32 cellular contexts compared by ENCODE assay signal in the genomic region with DNA sequence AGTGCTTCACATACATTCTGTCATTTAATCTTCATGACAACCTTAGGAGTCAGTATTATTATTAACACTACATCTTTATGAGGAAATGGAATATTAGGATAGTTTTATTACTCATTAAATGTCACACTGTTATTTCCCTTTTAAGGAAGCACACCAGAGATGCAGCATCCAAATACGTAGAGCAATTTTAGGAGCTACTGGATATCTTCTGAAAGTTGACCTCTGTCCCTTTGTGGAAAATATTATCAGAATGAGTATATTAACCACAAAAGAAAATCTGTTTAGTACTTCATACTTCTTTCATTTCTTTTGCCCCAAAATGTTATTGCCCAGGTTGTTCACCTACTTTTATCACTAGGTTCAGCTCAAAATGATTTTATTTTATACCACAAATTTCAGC.
"Had no signal": no experiment of that assay in that cellular context is flagged by ENCODE, and none has a peak within 500 bp of the region (broad histone marks: within the 10 kb centered on the region; RNA-seq: fewer than 3 reads in every experiment).

No MANE protein-coding gene starts in this region.

- H3K4me1 Mint-ChIP-seq: activated B cell treated with CpG ODN at 0.5 μM for 24 hours had no signal

- H3K27me3 ChIP-seq: adrenal gland, SJCRH30 had no signal

- H3K27ac Mint-ChIP-seq: activated B cell treated with CpG ODN at 0.5 μM for 24 hours; activated CD4-positive, alpha-beta memory T cell treated with anti-CD3 and anti-CD28 coated beads for 36 hours; activated naive CD4-positive, alpha-beta T cell treated with anti-CD3 and anti-CD28 coated beads for 36 hours; activated naive CD4-positive, alpha-beta T cell treated with anti-CD3 and anti-CD28 coated beads, Interleukin-2, amount 50 U/mL, for 72 hours; activated T-helper 1 cell treated with anti-CD3 and anti-CD28 coated beads, Interleukin-12 subunit alpha, Interleukin-12 subunit beta, Interleukin-2, Interleukin-4 antibody, amounts not matched to agents 30 ng/mL and 10 ng/mL and 1 ng/mL, durations not matched to agents 14 hours and 24 hours and 36 hours; brain; T-helper 1 cell treated with Interleukin-12 subunit alpha and Interleukin-12 subunit beta and Interleukin-4 antibody, amounts not matched to agents 30 μg/mL and 1 μg/mL, for 36 hours; T-helper 2 cell treated with Interferon-gamma antibody and Interleukin-4, amounts not matched to agents 5 μg/mL and 100 μg/mL, for 36 hours had no signal

- H3K36me3 Mint-ChIP-seq: activated CD4-positive, alpha-beta memory T cell treated with anti-CD3 and anti-CD28 coated beads for 36 hours; activated naive CD4-positive, alpha-beta T cell treated with anti-CD3 and anti-CD28 coated beads, Interleukin-2, amount 50 U/mL, for 72 hours; brain had no signal

- H3K4me3 ChIP-seq: adrenal gland, SJCRH30, SK-N-MC had no signal

- DNase-seq: activated B cell treated with CpG ODN at 0.5 μM for 24 hours; activated CD4-positive, alpha-beta memory T cell treated with anti-CD3 and anti-CD28 coated beads for 36 hours; activated CD4-positive, alpha-beta T cell treated with anti-CD3 and anti-CD28 coated beads for 4 hours; activated CD4-positive, alpha-beta T cell treated with anti-CD3 and anti-CD28 coated beads, Interleukin-2, amount 50 U/mL, for 1 hour; activated CD4-positive, CD25-positive, alpha-beta regulatory T cell treated with anti-CD3 and anti-CD28 coated beads, Interleukin-2, amount 50 U/mL, for 72 hours; activated CD8-positive, alpha-beta memory T cell treated with anti-CD3 and anti-CD28 coated beads, Interleukin-2, amount 50 U/mL, for 4 hours; activated gamma-delta T cell treated with Interleukin-2 at 50 U/mL for 16 hours; activated naive CD4-positive, alpha-beta T cell treated with anti-CD3 and anti-CD28 coated beads for 36 hours; activated T-cell treated with anti-CD3 and anti-CD28 coated beads for 4 hours; activated T-cell treated with anti-CD3 and anti-CD28 coated beads, Interleukin-2, amount 50 U/mL, for 4 hours; adrenal gland; caudate nucleus; cerebellar nuclear complex; Karpas-422; NCI-H1092 treated with DMSO at 0.1 percent for 48 hours; NCI-H1417; NCI-H146; NCI-H187; NCI-H2029 treated with DMSO at 0.1 percent for 48 hours; NCI-H2107; NCI-H226; NCI-H446 treated with DMSO at 0.1 percent for 48 hours; SHP77; SJCRH30 had no signal

- H3K9me3 Mint-ChIP-seq: activated CD4-positive, alpha-beta memory T cell treated with anti-CD3 and anti-CD28 coated beads for 36 hours; activated naive CD4-positive, alpha-beta T cell treated with anti-CD3 and anti-CD28 coated beads for 36 hours; activated naive CD4-positive, alpha-beta T cell treated with anti-CD3 and anti-CD28 coated beads, Interleukin-2, amount 50 U/mL, for 72 hours; activated T-cell treated with anti-CD3 and anti-CD28 coated beads, Interleukin-2, amount 50 U/mL, for 4 hours; activated T-helper 1 cell treated with anti-CD3 and anti-CD28 coated beads, Interleukin-12 subunit alpha, Interleukin-12 subunit beta, Interleukin-2, Interleukin-4 antibody, amounts not matched to agents 30 ng/mL and 10 ng/mL and 1 ng/mL, durations not matched to agents 14 hours and 24 hours and 36 hours; T-helper 1 cell treated with Interleukin-12 subunit alpha and Interleukin-12 subunit beta and Interleukin-4 antibody, amounts not matched to agents 30 μg/mL and 1 μg/mL, for 36 hours; T-helper 2 cell treated with Interferon-gamma antibody and Interleukin-4, amounts not matched to agents 5 μg/mL and 100 μg/mL, for 36 hours had no signal

- H3K36me3 ChIP-seq: adrenal gland, SJCRH30 had no signal

- H3K4me3 Mint-ChIP-seq: activated B cell treated with CpG ODN at 0.5 μM for 24 hours; activated CD4-positive, alpha-beta memory T cell treated with anti-CD3 and anti-CD28 coated beads for 36 hours; activated naive CD4-positive, alpha-beta T cell treated with anti-CD3 and anti-CD28 coated beads for 36 hours; activated T-cell treated with anti-CD3 and anti-CD28 coated beads, Interleukin-2, amount 50 U/mL, for 4 hours; activated T-helper 1 cell treated with anti-CD3 and anti-CD28 coated beads, Interleukin-12 subunit alpha, Interleukin-12 subunit beta, Interleukin-2, Interleukin-4 antibody, amounts not matched to agents 30 ng/mL and 10 ng/mL and 1 ng/mL, durations not matched to agents 14 hours and 24 hours and 36 hours; brain; T-helper 1 cell treated with Interleukin-12 subunit alpha and Interleukin-12 subunit beta and Interleukin-4 antibody, amounts not matched to agents 30 μg/mL and 1 μg/mL, for 36 hours; T-helper 2 cell treated with Interferon-gamma antibody and Interleukin-4, amounts not matched to agents 5 μg/mL and 100 μg/mL, for 36 hours had no signal

- H3K27ac ChIP-seq: adrenal gland, SJCRH30, SK-N-MC, VCaP had no signal

- H3K9me3 ChIP-seq: adrenal gland, SJCRH30 had no signal

- H3K27me3 Mint-ChIP-seq: brain had no signal

- H3K4me1 ChIP-seq: adrenal gland, SJCRH30 had no signal

- ATAC-seq: activated naive CD4-positive, alpha-beta T cell treated with anti-CD3 and anti-CD28 coated beads, Interleukin-2, amount 50 U/mL, for 72 hours; activated T-cell treated with anti-CD3 and anti-CD28 coated beads, Interleukin-2, amount 50 U/mL, for 4 hours; Panc1 had no signal
